In the genomic region with DNA sequence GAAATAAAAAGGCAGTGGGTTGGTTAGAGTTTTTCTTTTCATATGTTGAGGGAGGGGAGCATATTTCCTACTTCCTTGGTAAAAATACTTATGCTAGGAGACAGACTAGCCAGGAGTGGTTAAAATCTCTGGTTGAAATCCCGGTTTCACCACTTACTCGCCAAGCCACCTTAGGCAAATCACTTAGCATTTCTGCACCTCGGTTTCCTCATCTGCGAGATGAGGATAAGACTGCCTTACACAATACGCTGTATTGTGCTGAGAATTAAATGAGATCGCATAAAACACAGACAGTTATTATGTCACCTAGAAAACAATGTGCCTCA, we compare ENCODE assay signal across 9 cellular contexts. TPM values are rescaled to one million over a fixed set of nuclear protein-coding genes. Genes with fewer than 3 reads are reported as not detected.
DNase-seq lines count a peak whose midpoint lies in the region; ATAC-seq and TF ChIP-seq lines count a peak whose summit lies in the region.
"Had no signal": no experiment of that assay in that cellular context is flagged by ENCODE, and none has a peak within 500 bp of the region (broad histone marks: within the 10 kb centered on the region; RNA-seq: fewer than 3 reads in every experiment).

No MANE protein-coding gene starts in this region.

- H3K4me1 Mint-ChIP-seq in chondrocyte (ENCODE audit: low read depth): peaks cover 59% of the 10 kb centered on the region

- H3K27ac Mint-ChIP-seq in chondrocyte (ENCODE audit: unreplicated experiment): peak overlapping the region; percentile 94

- peak overlapping the region; percentile 6 for H3K9ac ChIP-seq in muscle layer of colon (ENCODE audit: low read length)
- H3K9ac ChIP-seq: KMS-11 had no signal

- H3K36me3 ChIP-seq in right atrium auricular region (no peaks in the 10 kb centered on the region), muscle layer of colon (ENCODE audit: insufficient read depth, low read length) (no peaks in the 10 kb centered on the region)

- TF ChIP-seq CTCF in right atrium auricular region (IDR thresholded peaks at IDR 0.05) (no peak), chondrocyte (IDR thresholded peaks at IDR 0.05) (no peak)

- H3K27ac ChIP-seq in right atrium auricular region (peak overlapping the region; percentile 70 to 76), muscle layer of colon (ENCODE audit: low read depth, low read length) (peak overlapping the region; percentile 81)
- H3K27ac ChIP-seq: KMS-11 had no signal

- no peaks in the 10 kb centered on the region for H3K9me3 Mint-ChIP-seq in chondrocyte (ENCODE audit: low read depth)

- H3K27me3 Mint-ChIP-seq in chondrocyte (ENCODE audit: low read depth): no peaks in the 10 kb centered on the region

- H3K4me3 Mint-ChIP-seq in chondrocyte (ENCODE audit: unreplicated experiment): peak overlapping the region; percentile 83

- H3K9me3 ChIP-seq in right atrium auricular region (no peaks in the 10 kb centered on the region), muscle layer of colon (ENCODE audit: low read length) (no peaks in the 10 kb centered on the region)

- DNase-seq in right atrium auricular region (ENCODE audit: low spot score): no peak
- no peak for DNase-seq in left ventricle myocardium superior
- DNase-seq in chondrocyte (ENCODE audit: low spot score): no peak
- DNase-seq in OCI-M2 (lab: John Stamatoyannopoulos, UW; ENCODE audit: unreplicated experiment): no peak
- no peak for DNase-seq in DMS53 treated with DMSO at 0.1 percent for 48 hours (lab: John Stamatoyannopoulos, UW; ENCODE audit: unreplicated experiment)
- no peak for DNase-seq in NCI-H82 (lab: John Stamatoyannopoulos, UW)
- no peak for DNase-seq in activated CD4-positive, CD25-positive, alpha-beta regulatory T cell (lab: John Stamatoyannopoulos, UW)

- intact Hi-C loops in left ventricle myocardium superior (cut with micrococcal nuclease): no loop called here

- H3K4me3 ChIP-seq in right atrium auricular region: peak overlapping the region; percentile 75 to 88
- peak overlapping the region; percentile 66 to 73 for H3K4me3 ChIP-seq in muscle layer of colon (ENCODE audit: low read depth in 1 of 2, low read length in 2 of 2)

- H3K36me3 Mint-ChIP-seq in chondrocyte (ENCODE audit: low read depth): no peaks in the 10 kb centered on the region

- no peak for ATAC-seq in left ventricle myocardium superior

- H3K4me1 ChIP-seq in right atrium auricular region (peaks cover 0 to 52% of the 10 kb centered on the region in 2 donors), muscle layer of colon (ENCODE audit: insufficient read depth, low read length) (peaks cover 48% of the 10 kb centered on the region)

- H3K27me3 ChIP-seq in right atrium auricular region (no peaks in the 10 kb centered on the region), muscle layer of colon (ENCODE audit: control insufficient read depth in 1 of 2, insufficient read depth in 2 of 2, low read length in 2 of 2) (no peaks in the 10 kb centered on the region)

RNA-seq across cellular contexts. Expression of a gene that starts 1.4 kb away (rescaled TPM):
- total RNA-seq in right atrium auricular region: 10 to 100 TPM in 1 of 2 donors, 1 to 10 TPM in 1; 2.3 to 14.0 TPM
- 5.0 TPM for total RNA-seq in left ventricle myocardium superior
- total RNA-seq in chondrocyte: 13.9 to 18.9 TPM (median 18.8 TPM) in 3 replicates

RNA-seq across cellular contexts. Expression of a gene that starts 52.7 kb away (rescaled TPM):
- total RNA-seq in right atrium auricular region (10 to 100 TPM; 22.6 to 27.3 TPM), left ventricle myocardium superior (27.3 TPM), chondrocyte (9.3 to 15.0 TPM (median 14.2 TPM) in 3 replicates)
